Comparison of ENCODE assay signal across 8 cellular contexts in genomic region chr1:209860293-209860881, GRCh38. TPM values are rescaled to one million over a fixed set of nuclear protein-coding genes. Genes with fewer than 3 reads are reported as not detected.
A peak's percentile ranks its signal among the peaks of the same experiment; 100 is the strongest.
DNase-seq lines count a peak whose midpoint lies in the region; ATAC-seq, FAIRE-seq and TF ChIP-seq lines count a peak whose summit lies in the region.

No MANE protein-coding gene starts in this region.

- no peaks in the 10 kb centered on the region for H3K79me2 ChIP-seq in keratinocyte (ENCODE audit: control insufficient read depth, insufficient read depth, low read length)

- H3K27me3 ChIP-seq in breast epithelium, result peaks cover 0 to 3% of the 10 kb centered on the region in 2 donors
- no peaks in the 10 kb centered on the region for H3K27me3 ChIP-seq in keratinocyte (ENCODE audit: control insufficient read depth, extremely low read depth, insufficient read depth, low read length)

- H3K4me3 ChIP-seq in breast epithelium (no peak overlapping the region), keratinocyte (ENCODE audit: control insufficient read depth in 2 of 3, extremely low read depth in 1 of 3, insufficient read depth in 2 of 3, low read depth in 1 of 3, low read length in 3 of 3) (no peak overlapping the region)

- TF ChIP-seq CTCF in AG09319 (IDR thresholded peaks at IDR 0.05; ENCODE audit: low read depth, low read length) (peak; percentile 89), VCaP (conservative IDR thresholded peaks at IDR 0.05) (peak; percentile 94), breast epithelium (IDR thresholded peaks at IDR 0.05) (peak; percentile 46 to 66 (median 55)), keratinocyte (optimal IDR thresholded peaks at IDR 0.05 in 1 of 3, IDR thresholded peaks at IDR 0.05 in 1 of 3, conservative IDR thresholded peaks at IDR 0.05 in 1 of 3; ENCODE audit: extremely low read depth in 1 of 3, insufficient read depth in 2 of 3, low read length in 3 of 3) (peak; percentile 80 to 88 (median 82))

- no peaks in the 10 kb centered on the region for H3K9me1 ChIP-seq in keratinocyte (ENCODE audit: control insufficient read depth, extremely low read depth, insufficient read depth, low read length)

- intact Hi-C loops in breast epithelium (cut with DNase I; ENCODE audit: low total_unique reads), result no loop called here

- no peaks in the 10 kb centered on the region for H3K4me1 ChIP-seq in breast epithelium
- H3K4me1 ChIP-seq in keratinocyte (ENCODE audit: control insufficient read depth, extremely low read depth, insufficient read depth, low read length), result peaks cover 13% of the 10 kb centered on the region

- peak; percentile 79 for DNase-seq in AG09319 (ENCODE audit: extremely low read depth, low read depth)
- DNase-seq in NCI-H2171 (lab: John Stamatoyannopoulos, UW), result peak; percentile 84
- peak in 1 of 2 donors; percentile 36 for DNase-seq in breast epithelium (ENCODE audit: low spot score in 2 of 2)
- no peak for DNase-seq in keratinocyte (ENCODE audit: low read depth, low spot score)
- DNase-seq in stimulated activated CD4-positive, alpha-beta T cell treated with anti-CD3 and anti-CD28 coated beads, Interleukin-2, amount 100 ng/mL, for 24 hours, result peak; percentile 77 to 79

- H2AFZ ChIP-seq in keratinocyte (ENCODE audit: control insufficient read depth, low read length), result no peak overlapping the region

- H4K20me1 ChIP-seq in keratinocyte (ENCODE audit: control insufficient read depth, extremely low read depth, insufficient read depth, low read length), result no peaks in the 10 kb centered on the region

- H3K9me3 ChIP-seq in breast epithelium (no peaks in the 10 kb centered on the region), keratinocyte (ENCODE audit: control insufficient read depth, low read depth, low read length) (no peaks in the 10 kb centered on the region)

- H3K9ac ChIP-seq in keratinocyte (ENCODE audit: control insufficient read depth, extremely low read depth, insufficient read depth, low read length), result no peak overlapping the region

- no peaks in the 10 kb centered on the region for H3K36me3 ChIP-seq in breast epithelium
- peaks cover 2 to 12% of the 10 kb centered on the region in 2 experiments for H3K36me3 ChIP-seq in keratinocyte (ENCODE audit: control insufficient read depth in 2 of 2, extremely low read depth in 1 of 2, insufficient read depth in 2 of 2, low read length in 2 of 2)

- no peak overlapping the region for H3K27ac ChIP-seq in VCaP
- no peak overlapping the region for H3K27ac ChIP-seq in breast epithelium
- H3K27ac ChIP-seq in keratinocyte (ENCODE audit: control insufficient read depth, insufficient read depth, low read length), result no peak overlapping the region

- peak; percentile 94 for ATAC-seq in GM18861 (IDR thresholded peaks at IDR 0.05; ENCODE audit: unreplicated experiment)
- peak; percentile 81 for ATAC-seq in HG03064 (IDR thresholded peaks at IDR 0.05; ENCODE audit: low read depth, unreplicated experiment)

- H3K4me2 ChIP-seq in keratinocyte (ENCODE audit: control insufficient read depth, extremely low read depth, insufficient read depth, low read depth, low read length), result no peak overlapping the region

- no peak for TF ChIP-seq POLR2A in breast epithelium (IDR thresholded peaks at IDR 0.05)

- peak; percentile 76 for FAIRE-seq in keratinocyte (lab: Jason Lieb, UNC)

- dilution Hi-C loops in keratinocyte (cut with MboI; ENCODE audit: extremely low pct_ligation_motif_present, low sequenced_read_pairs), result no loop called here

RNA-seq across cellular contexts. Expression of gene UTP25, which starts 32.6 kb away (rescaled TPM):
- 10 to 100 TPM in 2 of 3 donors, 1 to 10 TPM in 1; 6.4 to 15.5 (median 11.1) TPM for total RNA-seq in breast epithelium
- 12.3 to 13.3 TPM (median 12.4 TPM) in 3 replicates for polyA plus RNA-seq in keratinocyte
- 6.7 TPM for polyA plus RNA-seq in keratinocyte (2011; ENCODE audit: low read depth)
- polyA plus RNA-seq in keratinocyte (2011; cell fraction: cytosol; rRNA removed), result 5.8 and 11.1 TPM in 2 replicates
- polyA plus RNA-seq in keratinocyte (2011; cell fraction: nucleus; rRNA removed), result 22.9 and 25.9 TPM in 2 replicates
- 6.9 and 8.0 TPM in 2 replicates for polyA plus RNA-seq in keratinocyte (2012; ENCODE audit: low replicate concordance)
- 7.6 to 21.0 TPM (median 15.9 TPM) in 3 replicates for polyA minus RNA-seq in keratinocyte
- 3.8 TPM for polyA minus RNA-seq in keratinocyte (2011; cell fraction: cytosol; rRNA and poly(A)+ RNA removed)
- polyA minus RNA-seq in keratinocyte (2011; cell fraction: nucleus; rRNA and poly(A)+ RNA removed), result 21.0 and 35.8 TPM in 2 replicates

RNA-seq across cellular contexts. Expression of gene IRF6, which starts 54.4 kb away (rescaled TPM):
- total RNA-seq in breast epithelium, result 10 to 100 TPM in 2 of 3 donors, 1 to 10 TPM in 1; 1.9 to 81.8 (median 42.9) TPM
- polyA plus RNA-seq in keratinocyte, result 467 to 800 TPM (median 476 TPM) in 3 replicates
- polyA plus RNA-seq in keratinocyte (2011; ENCODE audit: low read depth), result 132 TPM
- polyA plus RNA-seq in keratinocyte (2011; cell fraction: cytosol; rRNA removed), result 474 and 569 TPM in 2 replicates
- 961 and 1,086 TPM in 2 replicates for polyA plus RNA-seq in keratinocyte (2011; cell fraction: nucleus; rRNA removed)
- polyA plus RNA-seq in keratinocyte (2012; ENCODE audit: low replicate concordance), result 254 and 343 TPM in 2 replicates
- 820 to 2,146 TPM (median 1,294 TPM) in 3 replicates for polyA minus RNA-seq in keratinocyte
- 651 TPM for polyA minus RNA-seq in keratinocyte (2011; cell fraction: cytosol; rRNA and poly(A)+ RNA removed)
- 976 and 1,920 TPM in 2 replicates for polyA minus RNA-seq in keratinocyte (2011; cell fraction: nucleus; rRNA and poly(A)+ RNA removed)
